Comparison of ENCODE assay signal across 14 cellular contexts in genomic region chr4:184848510-184848909, GRCh38. TPM values are rescaled to one million over a fixed set of nuclear protein-coding genes. Genes with fewer than 3 reads are reported as not detected.
DNase-seq lines count a peak whose midpoint lies in the region; ATAC-seq and FAIRE-seq lines count a peak whose summit lies in the region.
"Had no signal": no experiment of that assay in that cellular context is flagged by ENCODE, and none has a peak within 500 bp of the region (broad histone marks: within the 10 kb centered on the region; RNA-seq: fewer than 3 reads in every experiment).

No MANE protein-coding gene starts in this region.

- H3K9me3 Mint-ChIP-seq in natural killer cell treated with Interleukin-12 subunit alpha and Interleukin-12 subunit beta and Interleukin-15 and Interleukin-18, amount 100 ng/mL, for 72 hours: no peaks in the 10 kb centered on the region
- H3K9me3 Mint-ChIP-seq: CD4-positive, CD25-positive, alpha-beta regulatory T cell had no signal

- H3K27me3 Mint-ChIP-seq in natural killer cell treated with Interleukin-12 subunit alpha and Interleukin-12 subunit beta and Interleukin-15 and Interleukin-18, amount 100 ng/mL, for 72 hours: peaks cover 12 to 21% of the 10 kb centered on the region in 2 donors

- peaks cover 21 to 24% of the 10 kb centered on the region in 2 donors for H3K4me1 Mint-ChIP-seq in natural killer cell treated with Interleukin-12 subunit alpha and Interleukin-12 subunit beta and Interleukin-15 and Interleukin-18, amount 100 ng/mL, for 72 hours (ENCODE audit: low read depth in 2 of 2)

- no peak for FAIRE-seq in frontal cortex (lab: Jason Lieb, UNC)

- no peak overlapping the region for H3K27ac Mint-ChIP-seq in natural killer cell treated with Interleukin-12 subunit alpha and Interleukin-12 subunit beta and Interleukin-15 and Interleukin-18, amount 100 ng/mL, for 72 hours
- H3K27ac Mint-ChIP-seq: CD4-positive, CD25-positive, alpha-beta regulatory T cell had no signal

- DNase-seq in SIG-M5 (lab: John Stamatoyannopoulos, UW) (peak; percentile 8), frontal cortex (ENCODE audit: low spot score in 2 of 2) (no peak), COR-L47 (lab: John Stamatoyannopoulos, UW) (no peak)
- no peak for DNase-seq in natural killer cell treated with Interleukin-12 subunit alpha and Interleukin-12 subunit beta and Interleukin-15 and Interleukin-18, amount 100 ng/mL, for 72 hours (ENCODE audit: low spot score)
- DNase-seq in stimulated activated CD8-positive, alpha-beta memory T cell treated with anti-CD3 and anti-CD28 coated beads, Interleukin-4, amount 100 ng/mL, for 48 hours: no peak
- DNase-seq: activated CD8-positive, alpha-beta memory T cell treated with anti-CD3 and anti-CD28 coated beads for 24 hours; activated naive CD4-positive, alpha-beta T cell; EL; hippocampal formation; stimulated activated CD4-positive, alpha-beta T cell treated with anti-CD3 and anti-CD28 coated beads, Interleukin-4, amount 100 ng/mL, for 1 hour had no signal

- ATAC-seq in GM18511 (IDR thresholded peaks at IDR 0.05; ENCODE audit: unreplicated experiment) (peak; percentile 36), HG02610 (IDR thresholded peaks at IDR 0.05; ENCODE audit: unreplicated experiment) (peak; percentile 26), GM21717 (IDR thresholded peaks at IDR 0.05; ENCODE audit: unreplicated experiment) (no peak)
- ATAC-seq in natural killer cell treated with Interleukin-12 subunit alpha and Interleukin-12 subunit beta and Interleukin-15 and Interleukin-18, amount 100 ng/mL, for 72 hours: peak; percentile 60 to 62

- peaks cover 4% of the 10 kb centered on the region for H3K36me3 Mint-ChIP-seq in natural killer cell treated with Interleukin-12 subunit alpha and Interleukin-12 subunit beta and Interleukin-15 and Interleukin-18, amount 100 ng/mL, for 72 hours
- H3K36me3 Mint-ChIP-seq: CD4-positive, CD25-positive, alpha-beta regulatory T cell had no signal

- no peak overlapping the region for H3K4me3 Mint-ChIP-seq in natural killer cell treated with Interleukin-12 subunit alpha and Interleukin-12 subunit beta and Interleukin-15 and Interleukin-18, amount 100 ng/mL, for 72 hours
- H3K4me3 Mint-ChIP-seq: CD4-positive, CD25-positive, alpha-beta regulatory T cell had no signal

RNA-seq across cellular contexts. Expression of gene ACSL1, which starts 22.7 kb away (rescaled TPM):
- 100 to 1,000 TPM; 110 to 111 TPM for total RNA-seq in natural killer cell treated with Interleukin-12 subunit alpha and Interleukin-12 subunit beta and Interleukin-15 and Interleukin-18, amount 100 ng/mL, for 72 hours
- total RNA-seq in frontal cortex: 43.2 TPM
